15 cellular contexts compared by ENCODE assay signal in genomic region chrX:46547857-46548256, GRCh38. TPM values are rescaled to one million over a fixed set of nuclear protein-coding genes. Genes with fewer than 3 reads are reported as not detected.
DNase-seq lines count a peak whose midpoint lies in the region; ATAC-seq, FAIRE-seq and TF ChIP-seq lines count a peak whose summit lies in the region.
"Had no signal": no experiment of that assay in that cellular context is flagged by ENCODE, and none has a peak within 500 bp of the region (broad histone marks: within the 10 kb centered on the region; RNA-seq: fewer than 3 reads in every experiment).

No MANE protein-coding gene starts in this region.

- peaks cover 19% of the 10 kb centered on the region for H3K36me3 ChIP-seq in PC-3 (ENCODE audit: low read depth, low read length)
- peaks cover 0 to 2% of the 10 kb centered on the region in 2 experiments for H3K36me3 ChIP-seq in endothelial cell of umbilical vein (ENCODE audit: control insufficient read depth in 2 of 2, extremely low read depth in 1 of 2, insufficient read depth in 2 of 2, low read length in 2 of 2)

- 0 out of 2 replicates have a peak, but pooled peaks have one; percentile 18 for ATAC-seq in PC-3
- ATAC-seq in GM18870 (IDR thresholded peaks at IDR 0.05; ENCODE audit: unreplicated experiment), result no peak
- ATAC-seq in GM19324 (IDR thresholded peaks at IDR 0.05; ENCODE audit: low FRiP score, unreplicated experiment), result no peak
- ATAC-seq: activated CD8-positive, alpha-beta memory T cell treated with anti-CD3 and anti-CD28 coated beads, Interleukin-2, amount 10 ng/mL, durations not matched to agents 7 days and 5 days had no signal

- BruUV-seq in PC-3 (replicated peaks; lab: Mats Ljungman, UMichigan), result no TSS peak
- no TSS peak for BruUV-seq in endothelial cell of umbilical vein (replicated peaks; lab: Mats Ljungman, UMichigan)

- POLR2A ChIA-PET in PC-3 (lab: Charles Lee; ENCODE audit: unreplicated experiment) (no interaction called here), endothelial cell of umbilical vein (lab: Charles Lee) (no interaction called here)

- CTCF ChIA-PET in PC-3 (lab: Charles Lee) (no interaction called here), endothelial cell of umbilical vein (lab: Charles Lee) (no interaction called here)

- H3K9ac ChIP-seq in PC-3 (ENCODE audit: low read length) (no peak overlapping the region), endothelial cell of umbilical vein (replicated peaks; ENCODE audit: extremely low read depth, insufficient read depth, low read length) (peak overlapping the region; percentile 2)
- H3K9ac ChIP-seq: parathyroid adenoma had no signal

- H2AFZ ChIP-seq in PC-3 (ENCODE audit: low read length) (no peak overlapping the region), endothelial cell of umbilical vein (ENCODE audit: low read depth, low read length) (no peak overlapping the region)
- H2AFZ ChIP-seq: parathyroid adenoma had no signal

- TF ChIP-seq CTCF in PC-3 (conservative IDR thresholded peaks at IDR 0.05; ENCODE audit: low read depth, low read length), result no peak
- TF ChIP-seq CTCF in endothelial cell of umbilical vein (IDR thresholded peaks at IDR 0.05; ENCODE audit: extremely low read depth in 1 of 2, insufficient read depth in 1 of 2, low read depth in 1 of 2, low read length in 2 of 2), result no peak

- no peaks in the 10 kb centered on the region for H3K9me1 ChIP-seq in endothelial cell of umbilical vein (replicated peaks; ENCODE audit: control insufficient read depth, extremely low read depth, insufficient read depth, low read length)

- intact Hi-C loops in PC-3 (cut with micrococcal nuclease) (no loop called here), endothelial cell of umbilical vein (cut with micrococcal nuclease) (no loop called here)

- no peak for TF ChIP-seq POLR2A in endothelial cell of umbilical vein (IDR thresholded peaks at IDR 0.05; ENCODE audit: low read depth, low read length)

- H3K27me3 ChIP-seq in PC-3 (ENCODE audit: low read length) (no peaks in the 10 kb centered on the region), endothelial cell of umbilical vein (ENCODE audit: control insufficient read depth in 2 of 2, insufficient read depth in 2 of 2, low read length in 2 of 2) (no peaks in the 10 kb centered on the region)

- peak; percentile 87 for DNase-seq in EH (ENCODE audit: low read depth)
- DNase-seq in PC-3, result peak; percentile 68
- peak; percentile 66 for DNase-seq in endothelial cell of umbilical vein (ENCODE audit: low read depth, low spot score)
- DNase-seq in non-pigmented ciliary epithelial cell (ENCODE audit: low read depth), result peak; percentile 48
- no peak for DNase-seq in Ammon's horn (ENCODE audit: low spot score)
- no peak for DNase-seq in DMS153 (lab: John Stamatoyannopoulos, UW)
- DNase-seq: activated CD8-positive, alpha-beta memory T cell treated with anti-CD3 and anti-CD28 coated beads, Interleukin-2, amount 10 ng/mL, durations not matched to agents 7 days and 5 days; amniotic stem cell; DMS 273 treated with DMSO at 0.1 percent for 48 hours; NCI-H2107 had no signal

- no peaks in the 10 kb centered on the region for H3K9me3 ChIP-seq in PC-3 (ENCODE audit: low read length)
- H3K9me3 ChIP-seq in endothelial cell of umbilical vein (replicated peaks; ENCODE audit: control insufficient read depth, insufficient read depth, low read length), result no peaks in the 10 kb centered on the region

- H3K9me2 ChIP-seq in PC-3 (replicated peaks; ENCODE audit: low read length), result no peaks in the 10 kb centered on the region

- H3K4me2 ChIP-seq in PC-3 (ENCODE audit: low read length) (peak overlapping the region; percentile 71), endothelial cell of umbilical vein (ENCODE audit: insufficient read depth, low read length) (peak overlapping the region; percentile 27)

- peaks cover 52% of the 10 kb centered on the region for H3K79me2 ChIP-seq in PC-3 (ENCODE audit: low read length)
- peaks cover 31% of the 10 kb centered on the region for H3K79me2 ChIP-seq in endothelial cell of umbilical vein (ENCODE audit: control insufficient read depth, insufficient read depth, low read length)

- H3K4me3 ChIP-seq in PC-3 (ENCODE audit: low read length) (peak overlapping the region; percentile 45), endothelial cell of umbilical vein (replicated peaks in 1 of 3; ENCODE audit: insufficient read depth in 1 of 3, low read depth in 1 of 3, low read length in 3 of 3) (peak overlapping the region in 1 of 3 experiments; percentile 11)

- H3K27ac ChIP-seq in PC-3 (ENCODE audit: low read length) (no peak overlapping the region), endothelial cell of umbilical vein (ENCODE audit: insufficient read depth, low read depth, low read length) (peak overlapping the region; percentile 57)
- H3K27ac ChIP-seq: parathyroid adenoma had no signal

- H3F3A ChIP-seq in PC-3 (ENCODE audit: low read length, unreplicated experiment), result no peaks in the 10 kb centered on the region

- H4K20me1 ChIP-seq in PC-3 (ENCODE audit: low read length), result peaks cover 19% of the 10 kb centered on the region
- no peaks in the 10 kb centered on the region for H4K20me1 ChIP-seq in endothelial cell of umbilical vein (replicated peaks; ENCODE audit: control insufficient read depth, extremely low read depth, insufficient read depth, low read length)

- dilution Hi-C loops in endothelial cell of umbilical vein (cut with MboI; ENCODE audit: extremely low pct_ligation_motif_present, low sequenced_read_pairs), result no loop called here

- H3K4me1 ChIP-seq in PC-3 (ENCODE audit: insufficient read depth, low read length), result peaks cover 26% of the 10 kb centered on the region
- H3K4me1 ChIP-seq in endothelial cell of umbilical vein (ENCODE audit: control insufficient read depth, extremely low read depth, insufficient read depth, low read length), result peaks cover 13% of the 10 kb centered on the region

- peak; percentile 91 for FAIRE-seq in endothelial cell of umbilical vein (lab: Jason Lieb, UNC)
- FAIRE-seq: endometrium, GM18507 had no signal

TF ChIP-seq in endothelial cell of umbilical vein, 7 proteins besides CTCF, POLR2A, EP300 and RAD21:
- TF ChIP-seq JUN (IDR thresholded peaks at IDR 0.05; ENCODE audit: borderline replicate concordance, insufficient read depth, insufficient read length, low read depth) (peak; percentile 44), POLR2AphosphoS5 (IDR thresholded peaks at IDR 0.05; ENCODE audit: insufficient read depth, low read depth, low read length) (peak; percentile 13), EZH2 (IDR thresholded peaks at IDR 0.05; ENCODE audit: borderline replicate concordance, low read depth, low read length, severe bottlenecking) (no peak), MYC (IDR thresholded peaks at IDR 0.05; ENCODE audit: low read depth, low read length) (no peak), FOS (IDR thresholded peaks at IDR 0.05; ENCODE audit: borderline replicate concordance, insufficient read depth, low read length) (peak; percentile 73), GATA2 (IDR thresholded peaks at IDR 0.05; ENCODE audit: insufficient read depth, insufficient read length, low read depth, low read length) (no peak)
- TF ChIP-seq, protein P1, sequence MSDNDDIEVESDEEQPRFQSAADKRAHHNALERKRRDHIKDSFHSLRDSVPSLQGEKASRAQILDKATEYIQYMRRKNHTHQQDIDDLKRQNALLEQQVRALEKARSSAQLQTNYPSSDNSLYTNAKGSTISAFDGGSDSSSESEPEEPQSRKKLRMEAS (IDR thresholded peaks at IDR 0.05; ENCODE audit: insufficient read depth, insufficient read length), result no peak

RNA-seq across cellular contexts. Expression of gene ZNF674, which starts 2.6 kb away (rescaled TPM):
- 8.2 and 9.0 TPM in 2 replicates for total RNA-seq in PC-3 (2014; rRNA removed)
- total RNA-seq in endothelial cell of umbilical vein, result 5.7 and 6.7 TPM in 2 replicates
- 2.3 and 2.5 TPM in 2 replicates for polyA plus RNA-seq in endothelial cell of umbilical vein
- 2.0 and 2.4 TPM in 2 replicates for polyA plus RNA-seq in endothelial cell of umbilical vein (2011; cell fraction: cytosol; rRNA removed)
- 7.8 TPM in 2 replicates for polyA plus RNA-seq in endothelial cell of umbilical vein (2011; cell fraction: nucleus; rRNA removed)
- 2.7 and 3.3 TPM in 2 replicates for polyA plus RNA-seq in endothelial cell of umbilical vein (2012)
- 10.4 and 10.9 TPM in 2 replicates for polyA minus RNA-seq in endothelial cell of umbilical vein
- 3.5 TPM for polyA minus RNA-seq in endothelial cell of umbilical vein (2011; cell fraction: cytosol; rRNA and poly(A)+ RNA removed)
- 10.9 and 11.3 TPM in 2 replicates for polyA minus RNA-seq in endothelial cell of umbilical vein (2011; cell fraction: nucleus; rRNA and poly(A)+ RNA removed)

RNA-seq across cellular contexts. Expression of gene CHST7, which starts 25.7 kb away (rescaled TPM):
- total RNA-seq in PC-3 (2014; rRNA removed), result 24.7 and 31.9 TPM in 2 replicates
- 9.8 and 11.2 TPM in 2 replicates for total RNA-seq in endothelial cell of umbilical vein
- polyA plus RNA-seq in endothelial cell of umbilical vein, result 4.5 and 5.2 TPM in 2 replicates
- 2.5 and 3.7 TPM in 2 replicates for polyA plus RNA-seq in endothelial cell of umbilical vein (2011; cell fraction: cytosol; rRNA removed)
- 1.2 and 1.6 TPM in 2 replicates for polyA plus RNA-seq in endothelial cell of umbilical vein (2011; cell fraction: nucleus; rRNA removed)
- 5.2 and 9.5 TPM in 2 replicates for polyA plus RNA-seq in endothelial cell of umbilical vein (2012)
- 2.3 and 3.7 TPM in 2 replicates for polyA minus RNA-seq in endothelial cell of umbilical vein
- polyA minus RNA-seq in endothelial cell of umbilical vein (2011; cell fraction: cytosol; rRNA and poly(A)+ RNA removed), result 0.51 TPM
- 1.9 and 3.0 TPM in 2 replicates for polyA minus RNA-seq in endothelial cell of umbilical vein (2011; cell fraction: nucleus; rRNA and poly(A)+ RNA removed)

Comparison
In these comparisons a context has a peak if more than half of its experiments do, and no peak if none do; other contexts are left out.
1. DNase-seq: peak in EH (single experiment), PC-3 (single experiment), endothelial cell of umbilical vein (single experiment) and non-pigmented ciliary epithelial cell (single experiment); none in Ammon's horn (single experiment) and DMS153 (single experiment).